ENCODE assay signal across 7 cellular contexts in the genomic region with DNA sequence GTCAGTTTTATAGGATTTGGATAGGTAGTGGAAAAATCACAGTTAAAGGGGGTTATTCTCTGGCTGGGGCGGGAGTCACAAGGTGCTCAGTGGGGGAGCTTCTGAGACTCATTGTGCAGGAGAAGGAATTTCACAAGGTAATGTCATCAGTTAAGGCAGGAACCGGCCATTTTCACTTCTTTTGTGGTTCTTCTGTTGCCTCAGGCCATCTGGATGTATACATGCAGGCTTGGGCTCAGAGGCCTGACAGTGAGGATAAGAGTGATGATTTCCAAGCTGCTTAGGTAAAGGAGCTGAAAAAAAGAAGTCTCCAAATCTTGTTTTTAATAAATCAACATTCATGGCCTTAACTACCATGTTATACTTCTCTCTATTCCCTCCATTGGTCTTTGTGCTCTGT.
"Had no signal": no experiment of that assay in that cellular context is flagged by ENCODE, and none has a peak within 500 bp of the region (broad histone marks: within the 10 kb centered on the region; RNA-seq: fewer than 3 reads in every experiment).

No MANE protein-coding gene starts in this region.

- H3K27ac ChIP-seq: GM23248, KMS-11 had no signal

- H2AFZ ChIP-seq: GM23248 had no signal

- H3K27ac Mint-ChIP-seq: H9 had no signal

- H3K36me3 Mint-ChIP-seq: IgD-negative memory B cell had no signal

- H3K4me2 ChIP-seq: KMS-11 had no signal

- DNase-seq: GM23248, H9, HCEC 1CT, KBM-7 had no signal

- H3K9ac ChIP-seq: GM23248, KMS-11 had no signal

- ATAC-seq: HepG2 had no signal

- H3K4me3 Mint-ChIP-seq: H9, IgD-negative memory B cell had no signal

- H3K4me1 Mint-ChIP-seq: H9 had no signal

- H3K4me3 ChIP-seq: GM23248 had no signal

- H3K27me3 Mint-ChIP-seq: IgD-negative memory B cell had no signal
